14 cellular contexts compared by ENCODE assay signal in genomic region chr2:176121377-176122111, GRCh38. TPM values are rescaled to one million over a fixed set of nuclear protein-coding genes. Genes with fewer than 3 reads are reported as not detected.
DNase-seq lines count a peak whose midpoint lies in the region; ATAC-seq and TF ChIP-seq lines count a peak whose summit lies in the region.
"Had no signal": no experiment of that assay in that cellular context is flagged by ENCODE, and none has a peak within 500 bp of the region (broad histone marks: within the 10 kb centered on the region; RNA-seq: fewer than 3 reads in every experiment).

No MANE protein-coding gene starts in this region.

- POLR2A ChIA-PET in MCF 10A (lab: Yijun Ruan, JAX) = no interaction called here

- H3K27ac Mint-ChIP-seq in MCF 10A (ENCODE audit: low read depth, unreplicated experiment) = no peak overlapping the region
- H3K27ac Mint-ChIP-seq: activated naive CD4-positive, alpha-beta T cell treated with anti-CD3 and anti-CD28 coated beads for 36 hours had no signal

- peak overlapping the region; percentile 61 to 89 for H3K27ac ChIP-seq in breast epithelium
- H3K27ac ChIP-seq in ovary = peak overlapping the region; percentile 87 to 92
- no peak overlapping the region for H3K27ac ChIP-seq in heart left ventricle
- H3K27ac ChIP-seq: cardiac muscle cell had no signal

- H3K36me3 ChIP-seq in breast epithelium (no peaks in the 10 kb centered on the region), ovary (no peaks in the 10 kb centered on the region), heart left ventricle (no peaks in the 10 kb centered on the region)
- H3K36me3 ChIP-seq: cardiac muscle cell had no signal

- no peaks in the 10 kb centered on the region for H3K9me3 ChIP-seq in breast epithelium
- no peaks in the 10 kb centered on the region for H3K9me3 ChIP-seq in ovary
- no peaks in the 10 kb centered on the region for H3K9me3 ChIP-seq in heart left ventricle

- no peaks in the 10 kb centered on the region for H3K36me3 Mint-ChIP-seq in MCF 10A (ENCODE audit: insufficient read depth, unreplicated experiment)

- H3K4me3 ChIP-seq in breast epithelium (peak overlapping the region; percentile 54 to 64 (median 62)), epithelial cell of proximal tubule (ENCODE audit: low read depth, low read length) (peak overlapping the region; percentile 73), ovary (peak overlapping the region; percentile 76), heart left ventricle (peak overlapping the region in 3 of 12 donors; percentile 39 to 55 (median 48))

- no peaks in the 10 kb centered on the region for H3K4me1 Mint-ChIP-seq in MCF 10A (ENCODE audit: insufficient read depth, unreplicated experiment)

- H3K4me1 ChIP-seq in breast epithelium (no peaks in the 10 kb centered on the region), ovary (ENCODE audit: insufficient read depth) (no peaks in the 10 kb centered on the region), heart left ventricle (peaks cover 0 to 30% (median 14%) of the 10 kb centered on the region in 12 donors)

- TF ChIP-seq CTCF in breast epithelium (IDR thresholded peaks at IDR 0.05) (no peak), MCF 10A (IDR thresholded peaks at IDR 0.05; ENCODE audit: unreplicated experiment) (no peak), epithelial cell of proximal tubule (conservative IDR thresholded peaks at IDR 0.05; ENCODE audit: low read depth, low read length) (no peak), ovary (IDR thresholded peaks at IDR 0.05) (no peak), heart left ventricle (IDR thresholded peaks at IDR 0.05) (no peak)

- ATAC-seq in GM21619 (IDR thresholded peaks at IDR 0.05; ENCODE audit: unreplicated experiment) (no peak), heart left ventricle (no peak)
- ATAC-seq: left lobe of liver had no signal

- DNase-seq in breast epithelium (ENCODE audit: low spot score in 2 of 2) (no peak), MCF 10A (ENCODE audit: unreplicated experiment) (no peak), epithelial cell of proximal tubule (ENCODE audit: low read depth) (no peak), ovary (peak in 1 of 5 donors; percentile 33), heart left ventricle (no peak), HT-29 (ENCODE audit: low spot score) (no peak), GDM1 (lab: John Stamatoyannopoulos, UW) (no peak)
- DNase-seq: activated naive CD4-positive, alpha-beta T cell treated with anti-CD3 and anti-CD28 coated beads for 36 hours; AML-193; Right ventricle myocardium superior had no signal

- BruUV-seq in MCF 10A (replicated peaks; lab: Mats Ljungman, UMichigan) = no TSS peak

- no peaks in the 10 kb centered on the region for H3K9me3 Mint-ChIP-seq in MCF 10A (ENCODE audit: unreplicated experiment)

- intact Hi-C loops in breast epithelium (cut with DNase I; ENCODE audit: low total_unique reads) (no loop called here), MCF 10A (cut with micrococcal nuclease) (no loop called here), ovary (cut with DNase I) (loop anchor here in 1 of 4 donors (5.0 to 10.0 kb wide), 2 partner anchors 693 to 1091 kb away; partner anchors contain the start of gene HNRNPA3), heart left ventricle (cut with DNase I) (loop anchor here in 3 of 10 donors (10.0 kb wide), 1 partner anchor 693 kb away; no protein-coding TSS in a partner anchor)

- CTCF ChIA-PET in MCF 10A (lab: Yijun Ruan, JAX) = interaction anchor here (0.6 to 3.3 kb wide), 8 partner anchors 11 to 1027 kb away, joined by 3 to 23 read pairs (median 4); no protein-coding TSS in a partner anchor

- H3K4me3 Mint-ChIP-seq in MCF 10A (ENCODE audit: unreplicated experiment) = no peak overlapping the region

- H3K27me3 Mint-ChIP-seq in MCF 10A (ENCODE audit: insufficient read depth, unreplicated experiment) = peaks cover 54% of the 10 kb centered on the region

- TF ChIP-seq POLR2A in breast epithelium (IDR thresholded peaks at IDR 0.05) = no peak
- no peak for TF ChIP-seq POLR2A in ovary (IDR thresholded peaks at IDR 0.05)
- TF ChIP-seq POLR2A in heart left ventricle (IDR thresholded peaks at IDR 0.05) = no peak

- TF ChIP-seq EP300 in ovary (IDR thresholded peaks at IDR 0.05) = no peak

- peaks cover 4 to 99% of the 10 kb centered on the region in 2 donors for H3K27me3 ChIP-seq in breast epithelium
- no peaks in the 10 kb centered on the region for H3K27me3 ChIP-seq in ovary
- peaks cover 87 to 100% (median 99%) of the 10 kb centered on the region in 9 donors for H3K27me3 ChIP-seq in heart left ventricle

- 26 to 38% (median 30%) methylated on average over 52 of the region's 52 CpGs for WGBS in ovary, 3 donors
- 4 to 8% (median 7%) methylated on average over 42 to 52 of the region's 52 CpGs for WGBS in heart left ventricle, 4 donors

RNA-seq across cellular contexts. Expression of gene HOXD9, which starts 1.0 kb away (rescaled TPM):
- total RNA-seq in breast epithelium = 10 to 100 TPM in 1 of 3 donors, 1 to 10 TPM in 2; 2.4 to 17.0 (median 2.8) TPM
- total RNA-seq in MCF 10A (2022) = not detected in 2 replicates
- 9.8 and 11.5 TPM in 2 replicates for total RNA-seq in epithelial cell of proximal tubule
- total RNA-seq in ovary = 10 to 100 TPM in 6 of 7 donors, 1 to 10 TPM in 1; 9.7 to 20.6 (median 12.8) TPM
- 10 to 100 TPM; 11.7 to 13.0 TPM for polyA plus RNA-seq in ovary
- under 1 TPM in 2 of 9 donors, not detected in 7; 0.40 to 0.43 TPM for total RNA-seq in heart left ventricle
- polyA plus RNA-seq in heart left ventricle = under 1 TPM in 1 of 2 donors, not detected in 1; 0.23 TPM
- not detected in 2 replicates for total RNA-seq in HT-29 (2014; rRNA removed; shearing (Covaris generic))
- total RNA-seq: activated CD8-positive, alpha-beta memory T cell treated with anti-CD3 and anti-CD28 coated beads for 36 hours; activated naive CD4-positive, alpha-beta T cell treated with anti-CD3 and anti-CD28 coated beads for 36 hours; cardiac muscle cell; left lobe of liver; Right ventricle myocardium superior had no signal
- polyA plus RNA-seq: cardiac muscle cell had no signal

RNA-seq across cellular contexts. Expression of gene HOXD10, which starts 5.0 kb away (rescaled TPM):
- 1 to 10 TPM in 2 of 3 donors, not detected in 1; 1.6 to 5.2 TPM for total RNA-seq in breast epithelium
- not detected in 2 replicates for total RNA-seq in MCF 10A (2022)
- 14.3 and 18.8 TPM in 2 replicates for total RNA-seq in epithelial cell of proximal tubule
- total RNA-seq in ovary = 1 to 10 TPM in 4 of 7 donors, under 1 TPM in 3; 0.38 to 3.2 (median 1.0) TPM
- polyA plus RNA-seq in ovary = 1 to 10 TPM; 1.1 to 8.1 TPM
- under 1 TPM in 1 of 9 donors, not detected in 8; 0.43 TPM for total RNA-seq in heart left ventricle
- polyA plus RNA-seq in heart left ventricle = under 1 TPM in 1 of 2 donors, not detected in 1; 0.03 TPM
- total RNA-seq in HT-29 (2014; rRNA removed; shearing (Covaris generic)) = not detected in 2 replicates
- total RNA-seq: activated CD8-positive, alpha-beta memory T cell treated with anti-CD3 and anti-CD28 coated beads for 36 hours; activated naive CD4-positive, alpha-beta T cell treated with anti-CD3 and anti-CD28 coated beads for 36 hours; cardiac muscle cell; left lobe of liver; Right ventricle myocardium superior had no signal
- polyA plus RNA-seq: cardiac muscle cell had no signal

RNA-seq across cellular contexts. Expression of gene HOXD8, which starts 8.0 kb away (rescaled TPM):
- total RNA-seq in breast epithelium (10 to 100 TPM; 10.5 to 36.1 (median 13.8) TPM), MCF 10A (2022) (not detected in 2 replicates), epithelial cell of proximal tubule (18.0 and 26.5 TPM in 2 replicates), ovary (10 to 100 TPM; 29.2 to 46.8 (median 33.1) TPM), heart left ventricle (1 to 10 TPM in 3 of 9 donors, under 1 TPM in 6; 0.37 to 1.8 (median 0.59) TPM)
- polyA plus RNA-seq in ovary (10 to 100 TPM; 36.9 to 50.6 TPM), heart left ventricle (under 1 TPM; 0.21 to 0.42 TPM)
- not detected in 2 replicates for total RNA-seq in HT-29 (2014; rRNA removed; shearing (Covaris generic))
- total RNA-seq: activated CD8-positive, alpha-beta memory T cell treated with anti-CD3 and anti-CD28 coated beads for 36 hours; activated naive CD4-positive, alpha-beta T cell treated with anti-CD3 and anti-CD28 coated beads for 36 hours; cardiac muscle cell; left lobe of liver had no signal
- polyA plus RNA-seq: cardiac muscle cell had no signal

RNA-seq across cellular contexts. Expression of gene HOXD11, which starts 14.5 kb away (rescaled TPM):
- total RNA-seq in breast epithelium (under 1 TPM in 1 of 3 donors, not detected in 2; 0.66 TPM), MCF 10A (2022) (not detected in 2 replicates), epithelial cell of proximal tubule (17.5 and 25.1 TPM in 2 replicates), ovary (1 to 10 TPM in 2 of 7 donors, under 1 TPM in 1, not detected in 4; 0.61 to 1.3 (median 1.1) TPM), heart left ventricle (not detected)
- polyA plus RNA-seq in ovary (under 1 TPM; 0.07 to 0.48 TPM), heart left ventricle (not detected)
- total RNA-seq in HT-29 (2014; rRNA removed; shearing (Covaris generic)) = not detected in 2 replicates
- total RNA-seq: activated CD8-positive, alpha-beta memory T cell treated with anti-CD3 and anti-CD28 coated beads for 36 hours; activated naive CD4-positive, alpha-beta T cell treated with anti-CD3 and anti-CD28 coated beads for 36 hours; cardiac muscle cell; left lobe of liver; Right ventricle myocardium superior had no signal
- polyA plus RNA-seq: cardiac muscle cell had no signal

RNA-seq across cellular contexts. Expression of gene HOXD12, which starts 21.9 kb away (rescaled TPM):
- total RNA-seq in breast epithelium = not detected
- not detected in 2 replicates for total RNA-seq in MCF 10A (2022)
- not detected in 2 replicates for total RNA-seq in epithelial cell of proximal tubule
- total RNA-seq in ovary = not detected
- polyA plus RNA-seq in ovary = not detected
- not detected for total RNA-seq in heart left ventricle
- not detected for polyA plus RNA-seq in heart left ventricle
- 2.2 TPM in 1 of 2 replicates, not detected in the other for total RNA-seq in HT-29 (2014; rRNA removed; shearing (Covaris generic))
- total RNA-seq: activated CD8-positive, alpha-beta memory T cell treated with anti-CD3 and anti-CD28 coated beads for 36 hours; activated naive CD4-positive, alpha-beta T cell treated with anti-CD3 and anti-CD28 coated beads for 36 hours; cardiac muscle cell; left lobe of liver; Right ventricle myocardium superior had no signal
- polyA plus RNA-seq: cardiac muscle cell had no signal

Comparison
In these comparisons a context has a peak if more than half of its experiments do, and no peak if none do; other contexts are left out.
1. H3K27ac ChIP-seq: peak in breast epithelium (2 of 2) and ovary (2 of 2); none in heart left ventricle (0 of 12).